In genomic region chr3:48599077-48599501, GRCh38 we compare ENCODE assay signal across 12 cellular contexts. TPM values are rescaled to one million over a fixed set of nuclear protein-coding genes. Genes with fewer than 3 reads are reported as not detected.
DNase-seq lines count a peak whose midpoint lies in the region; TF ChIP-seq lines count a peak whose summit lies in the region.
"Had no signal": no experiment of that assay in that cellular context is flagged by ENCODE, and none has a peak within 500 bp of the region (broad histone marks: within the 10 kb centered on the region; RNA-seq: fewer than 3 reads in every experiment).

No MANE protein-coding gene starts in this region.

- H3K27ac ChIP-seq in BLaER1 (peak overlapping the region; percentile 46), hepatocyte (peak overlapping the region; percentile 95), smooth muscle cell (ENCODE audit: low read depth) (peak overlapping the region; percentile 100)

- H2AFZ ChIP-seq in hepatocyte: no peak overlapping the region
- H2AFZ ChIP-seq in smooth muscle cell (ENCODE audit: low read depth): no peak overlapping the region

- peaks cover 40% of the 10 kb centered on the region for H3F3A ChIP-seq in smooth muscle cell (ENCODE audit: low read depth)

- no peak for TF ChIP-seq CTCF in hepatocyte (IDR thresholded peaks at IDR 0.05; ENCODE audit: poor library complexity)
- TF ChIP-seq CTCF in smooth muscle cell (IDR thresholded peaks at IDR 0.05; ENCODE audit: borderline replicate concordance, insufficient read depth, poor library complexity, severe bottlenecking): no peak

- no peaks in the 10 kb centered on the region for H3K9me2 ChIP-seq in hepatocyte (replicated peaks; ENCODE audit: insufficient read depth)

- H3K36me3 ChIP-seq in BLaER1 (peaks cover 76% of the 10 kb centered on the region), adipocyte (ENCODE audit: control insufficient read depth, insufficient read depth, low read length, severe bottlenecking) (peaks cover 63% of the 10 kb centered on the region), hepatocyte (replicated peaks; ENCODE audit: insufficient read depth, low read depth) (no peaks in the 10 kb centered on the region), smooth muscle cell (ENCODE audit: low read depth) (no peaks in the 10 kb centered on the region)

- H4K20me1 ChIP-seq in BLaER1 (peaks cover 86% of the 10 kb centered on the region), hepatocyte (ENCODE audit: insufficient read depth, poor library complexity, severe bottlenecking) (no peaks in the 10 kb centered on the region), smooth muscle cell (ENCODE audit: low read depth) (no peaks in the 10 kb centered on the region)

- H3K27me3 ChIP-seq in BLaER1 (peaks cover 30% of the 10 kb centered on the region), adipocyte (replicated peaks; ENCODE audit: control insufficient read depth, insufficient read depth, low read length) (no peaks in the 10 kb centered on the region), hepatocyte (no peaks in the 10 kb centered on the region), smooth muscle cell (ENCODE audit: low read depth) (no peaks in the 10 kb centered on the region)

- H3K4me1 ChIP-seq in BLaER1: peaks cover 31% of the 10 kb centered on the region
- H3K4me1 ChIP-seq in adipocyte (ENCODE audit: control insufficient read depth, insufficient read depth, low read length): peaks cover 43% of the 10 kb centered on the region
- peaks cover 46% of the 10 kb centered on the region for H3K4me1 ChIP-seq in hepatocyte (ENCODE audit: insufficient read depth)
- H3K4me1 ChIP-seq in smooth muscle cell (ENCODE audit: low read depth): peaks cover 20% of the 10 kb centered on the region

- H3K4me2 ChIP-seq in BLaER1 (peak overlapping the region; percentile 75), hepatocyte (peak overlapping the region; percentile 8), smooth muscle cell (peak overlapping the region; percentile 80)

- H3K9ac ChIP-seq in BLaER1: peak overlapping the region; percentile 58; the same call in 1 of the 2 replicates
- peak overlapping the region; percentile 51 for H3K9ac ChIP-seq in adipocyte (ENCODE audit: low read length)
- H3K9ac ChIP-seq in smooth muscle cell (ENCODE audit: low read depth): peak overlapping the region; percentile 91

- no peak for DNase-seq in adipocyte (ENCODE audit: low read depth)
- DNase-seq in hepatocyte (ENCODE audit: low spot score): no peak
- DNase-seq in smooth muscle cell (lab: John Stamatoyannopoulos, UW; ENCODE audit: unreplicated experiment): no peak
- no peak for DNase-seq in globus pallidus (ENCODE audit: low spot score)
- no peak for DNase-seq in NOMO-1 treated with dmso at 0.1 percent for 144 hours (lab: John Stamatoyannopoulos, UW; ENCODE audit: unreplicated experiment)
- no peak for DNase-seq in SIG-M5 treated with dmso at 0.1 percent for 504 hours (lab: John Stamatoyannopoulos, UW; ENCODE audit: unreplicated experiment)
- no peak for DNase-seq in activated gamma-delta T cell treated with Interleukin-2 at 50 U/mL for 16 hours
- DNase-seq: immature natural killer cell had no signal

- H3K79me2 ChIP-seq in hepatocyte (no peaks in the 10 kb centered on the region), smooth muscle cell (ENCODE audit: low read depth) (peaks cover 5% of the 10 kb centered on the region)

- H3K9me3 ChIP-seq in BLaER1 (no peaks in the 10 kb centered on the region), adipocyte (ENCODE audit: control insufficient read depth, low read length) (no peaks in the 10 kb centered on the region), hepatocyte (ENCODE audit: low read depth) (no peaks in the 10 kb centered on the region), smooth muscle cell (replicated peaks; ENCODE audit: low read depth) (no peaks in the 10 kb centered on the region)

- H3K4me3 ChIP-seq in BLaER1 (no peak overlapping the region), adipocyte (ENCODE audit: low read length) (no peak overlapping the region), hepatocyte (no peak overlapping the region), smooth muscle cell (no peak overlapping the region)

- WGBS in hepatocyte (ENCODE audit: low lambda C conversion rate, missing lambda C conversion rate): 76% methylated on average over 11 of the region's 11 CpGs
- WGBS in smooth muscle cell (ENCODE audit: low lambda C conversion rate): 74% methylated on average over 10 of the region's 11 CpGs

RNA-seq across cellular contexts. Expression of gene COL7A1, which starts 4.0 kb away (rescaled TPM):
- total RNA-seq in hepatocyte (5.7 and 17.4 TPM in 2 replicates), smooth muscle cell (45.9 and 57.3 TPM in 2 replicates)
- polyA plus RNA-seq in hepatocyte (19.6 and 24.7 TPM in 2 replicates), smooth muscle cell (80.7 and 173 TPM in 2 replicates)
- polyA plus RNA-seq: immature natural killer cell had no signal

RNA-seq across cellular contexts. Expression of gene UQCRC1, which starts 10.4 kb away (rescaled TPM):
- total RNA-seq in hepatocyte (308 and 352 TPM in 2 replicates), smooth muscle cell (206 and 250 TPM in 2 replicates)
- polyA plus RNA-seq in hepatocyte (405 and 411 TPM in 2 replicates), smooth muscle cell (425 and 428 TPM in 2 replicates)

RNA-seq across cellular contexts. Expression of gene TMEM89, which starts 22.5 kb away (rescaled TPM):
- total RNA-seq in hepatocyte (not detected in 2 replicates), smooth muscle cell (not detected in 2 replicates)
- polyA plus RNA-seq in hepatocyte (not detected in 2 replicates), smooth muscle cell (0.25 and 0.47 TPM in 2 replicates)
- total RNA-seq: activated CD8-positive, alpha-beta memory T cell treated with anti-CD3 and anti-CD28 coated beads for 36 hours; NCI-H460 had no signal
- polyA plus RNA-seq: adipose tissue, immature natural killer cell had no signal

RNA-seq across cellular contexts. Expression of gene UCN2, which starts 35.5 kb away (rescaled TPM):
- 0.08 and 0.30 TPM in 2 replicates for total RNA-seq in hepatocyte
- polyA plus RNA-seq in hepatocyte: 1.1 and 1.5 TPM in 2 replicates
- 6.1 and 7.0 TPM in 2 replicates for total RNA-seq in smooth muscle cell
- polyA plus RNA-seq in smooth muscle cell: 4.3 and 11.6 TPM in 2 replicates
- total RNA-seq: activated CD8-positive, alpha-beta memory T cell treated with anti-CD3 and anti-CD28 coated beads for 36 hours; NCI-H460 had no signal
- polyA plus RNA-seq: immature natural killer cell had no signal

RNA-seq across cellular contexts. Expression of gene SLC26A6, which starts 36.2 kb away (rescaled TPM):
- 42.0 and 56.6 TPM in 2 replicates for total RNA-seq in hepatocyte
- 53.7 and 60.9 TPM in 2 replicates for polyA plus RNA-seq in hepatocyte
- 28.4 and 29.4 TPM in 2 replicates for total RNA-seq in smooth muscle cell
- polyA plus RNA-seq in smooth muscle cell: 34.8 and 42.4 TPM in 2 replicates

Comparison
In these comparisons a context has a peak if more than half of its experiments do, and no peak if none do; other contexts are left out.
1. H3K27ac ChIP-seq: peak in every context shown above with its lines; median percentile 100 in smooth muscle cell; 95 in hepatocyte; 46 in BLaER1.
2. H3K4me2 ChIP-seq: peak in every context shown above with its lines; median percentile 80 in smooth muscle cell; 75 in BLaER1; 8 in hepatocyte.